Comparison of ENCODE assay signal across 21 cellular contexts in genomic region chr2:164849506-164849905, GRCh38.
"Had no signal": no experiment of that assay in that cellular context is flagged by ENCODE, and none has a peak within 500 bp of the region (broad histone marks: within the 10 kb centered on the region; RNA-seq: fewer than 3 reads in every experiment).

No MANE protein-coding gene starts in this region.

- ATAC-seq: Panc1, PC-3, Right ventricle myocardium inferior had no signal

- H3K9me3 ChIP-seq: SJSA1 had no signal

- H3K36me3 ChIP-seq: SJSA1 had no signal

- H3K4me3 ChIP-seq: SJSA1, SK-N-MC had no signal

- DNase-seq: MM.1S; NCI-H1092 treated with DMSO at 0.1 percent for 48 hours; NCI-H1436; NCI-H187; NCI-H2029; NCI-H2081 treated with DMSO at 0.1 percent for 48 hours; NCI-H2171; NCI-H226; NCI-H446; NCI-H510A; NCI-H524 treated with DMSO at 0.1 percent for 48 hours; NCI-H69; NCI-H774; NK-92 treated with Interleukin-12 subunit alpha and Interleukin-12 subunit beta, amount 100 ng/mL, for 24 hours; PC-3; SHP77 treated with DMSO at 0.1 percent for 48 hours had no signal

- H3K27ac ChIP-seq: RWPE1, SJSA1, SK-N-MC had no signal

- H3K4me1 ChIP-seq: SJSA1 had no signal
